In genomic region chr2:43469094-43469493, GRCh38 we compare ENCODE assay signal across 27 cellular contexts.
DNase-seq lines count a peak whose midpoint lies in the region; ATAC-seq, FAIRE-seq and TF ChIP-seq lines count a peak whose summit lies in the region.
"Had no signal": no experiment of that assay in that cellular context is flagged by ENCODE, and none has a peak within 500 bp of the region (broad histone marks: within the 10 kb centered on the region; RNA-seq: fewer than 3 reads in every experiment).

No MANE protein-coding gene starts in this region.

- TF ChIP-seq CTCF in neural progenitor cell (IDR thresholded peaks at IDR 0.05) (no peak), uterus (IDR thresholded peaks at IDR 0.05) (no peak)

- no peak overlapping the region for H2AFZ ChIP-seq in neural progenitor cell (replicated peaks)

- POLR2A ChIA-PET in HEK293T (lab: Yijun Ruan, JAX), result no interaction called here

- H3K9me3 Mint-ChIP-seq in neural progenitor cell, result no peaks in the 10 kb centered on the region
- H3K9me3 Mint-ChIP-seq: activated naive CD4-positive, alpha-beta T cell treated with anti-CD3 and anti-CD28 coated beads, Interleukin-2, amount 50 U/mL, for 72 hours; activated T-helper 2 cell treated with anti-CD3 and anti-CD28 coated beads, Interferon-gamma antibody, Interleukin-2, Interleukin-4, amounts not matched to agents 10 μg/mL and 5 μg/mL and 100 μg/mL, durations not matched to agents 14 hours and 24 hours and 36 hours; dendritic cell treated with granulocyte-macrophage colony-stimulating factor and Interleukin-4, amounts not matched to agents 40 ng/mL and 50 ng/mL, for 4 days; immature natural killer cell; naive thymus-derived CD8-positive, alpha-beta T cell had no signal

- no peak overlapping the region for H3K4me3 Mint-ChIP-seq in neural progenitor cell
- H3K4me3 Mint-ChIP-seq: activated CD8-positive, alpha-beta T cell treated with anti-CD3 and anti-CD28 coated beads, Interleukin-2, amount 10 ng/mL, durations not matched to agents 7 days and 5 days; dendritic cell treated with granulocyte-macrophage colony-stimulating factor and Interleukin-4, amounts not matched to agents 40 ng/mL and 50 ng/mL, for 4 days; immature natural killer cell; naive thymus-derived CD8-positive, alpha-beta T cell; T-helper 17 cell had no signal

- CTCF ChIA-PET in HEK293T (lab: Yijun Ruan, JAX), result no interaction called here

- H4K20me1 ChIP-seq in neural progenitor cell (ENCODE audit: low read depth), result no peaks in the 10 kb centered on the region

- no peaks in the 10 kb centered on the region for H3K27me3 Mint-ChIP-seq in neural progenitor cell (ENCODE audit: insufficient read depth, low read depth)
- H3K27me3 Mint-ChIP-seq: dendritic cell treated with granulocyte-macrophage colony-stimulating factor and Interleukin-4, amounts not matched to agents 40 ng/mL and 50 ng/mL, for 4 days; naive thymus-derived CD8-positive, alpha-beta T cell; T-helper 17 cell had no signal

- peak; percentile 92 for FAIRE-seq in endometrium (lab: Jason Lieb, UNC)
- FAIRE-seq: D721Med, GM12892 had no signal

- no peak overlapping the region for H3K9ac ChIP-seq in neural progenitor cell

- no peak overlapping the region for H3K27ac ChIP-seq in neural progenitor cell
- H3K27ac ChIP-seq in uterus, result peak overlapping the region; percentile 67 to 72
- H3K27ac ChIP-seq: 22Rv1 had no signal

- H3K9me3 ChIP-seq in neural progenitor cell (ENCODE audit: low read depth), result no peaks in the 10 kb centered on the region
- H3K9me3 ChIP-seq in uterus, result no peaks in the 10 kb centered on the region
- H3K9me3 ChIP-seq: ascending aorta, HAP-1 had no signal

- H3K36me3 ChIP-seq in neural progenitor cell (no peaks in the 10 kb centered on the region), uterus (no peaks in the 10 kb centered on the region)
- H3K36me3 ChIP-seq: ascending aorta, HAP-1 had no signal

- no peak overlapping the region for H3K4me2 ChIP-seq in neural progenitor cell

- DNase-seq in NCI-H146 (lab: John Stamatoyannopoulos, UW), result peak; percentile 3
- no peak for DNase-seq in NCI-H146 treated with DMSO at 0.1 percent for 48 hours (lab: John Stamatoyannopoulos, UW; ENCODE audit: unreplicated experiment)
- no peak for DNase-seq in neural progenitor cell (ENCODE audit: low spot score)
- no peak for DNase-seq in uterus
- no peak for DNase-seq in SHP77 (lab: John Stamatoyannopoulos, UW)
- DNase-seq in HEK293T (ENCODE audit: extremely low spot score), result no peak
- DNase-seq: activated CD4-positive, alpha-beta T cell treated with anti-CD3 and anti-CD28 coated beads for 1 hour; activated CD8-positive, alpha-beta T cell treated with anti-CD3 and anti-CD28 coated beads, Interleukin-2, amount 10 ng/mL, durations not matched to agents 7 days and 5 days; central memory CD4-positive, alpha-beta T cell; hippocampal formation; immature natural killer cell; KBM-7; naive thymus-derived CD8-positive, alpha-beta T cell; NCI-H1417 treated with DMSO at 0.1 percent for 48 hours; retina; stimulated activated CD4-positive, alpha-beta T cell treated with anti-CD3 and anti-CD28 coated beads, Interleukin-4, amount 100 ng/mL, for 1 hour; T-helper 17 cell had no signal

- H3K4me1 ChIP-seq in neural progenitor cell (peaks cover 11% of the 10 kb centered on the region), uterus (peaks cover 0 to 13% of the 10 kb centered on the region in 2 donors)

- TF ChIP-seq POLR2A in uterus (IDR thresholded peaks at IDR 0.05), result no peak

- H3K27me3 ChIP-seq in neural progenitor cell (no peaks in the 10 kb centered on the region), uterus (no peaks in the 10 kb centered on the region)
- H3K27me3 ChIP-seq: ascending aorta had no signal

- no peaks in the 10 kb centered on the region for H3K79me2 ChIP-seq in neural progenitor cell (ENCODE audit: low read depth)

- intact Hi-C loops in uterus (cut with DNase I; ENCODE audit: low total_unique reads), result no loop called here

- ATAC-seq in GM21381 (IDR thresholded peaks at IDR 0.05; ENCODE audit: unreplicated experiment), result no peak
- ATAC-seq: activated CD8-positive, alpha-beta T cell treated with anti-CD3 and anti-CD28 coated beads, Interleukin-2, amount 10 ng/mL, durations not matched to agents 7 days and 5 days; activated naive CD4-positive, alpha-beta T cell treated with anti-CD3 and anti-CD28 coated beads, Interleukin-2, amount 50 U/mL, for 72 hours; naive thymus-derived CD8-positive, alpha-beta T cell; T-helper 17 cell had no signal

- H3K36me3 Mint-ChIP-seq in neural progenitor cell, result peaks cover 5% of the 10 kb centered on the region

- peaks cover 15% of the 10 kb centered on the region for H3K4me1 Mint-ChIP-seq in neural progenitor cell
- H3K4me1 Mint-ChIP-seq: immature natural killer cell had no signal

- no peak overlapping the region for H3K4me3 ChIP-seq in neural progenitor cell
- no peak overlapping the region for H3K4me3 ChIP-seq in uterus
- H3K4me3 ChIP-seq: ascending aorta, HAP-1 had no signal

- no peaks in the 10 kb centered on the region for H3F3A ChIP-seq in neural progenitor cell (ENCODE audit: low read depth)

- H3K27ac Mint-ChIP-seq in neural progenitor cell, result peak overlapping the region; percentile 68
- H3K27ac Mint-ChIP-seq: activated CD8-positive, alpha-beta T cell treated with anti-CD3 and anti-CD28 coated beads, Interleukin-2, amount 10 ng/mL, durations not matched to agents 7 days and 5 days; activated T-helper 2 cell treated with anti-CD3 and anti-CD28 coated beads, Interferon-gamma antibody, Interleukin-2, Interleukin-4, amounts not matched to agents 10 μg/mL and 5 μg/mL and 100 μg/mL, durations not matched to agents 14 hours and 24 hours and 36 hours; dendritic cell treated with granulocyte-macrophage colony-stimulating factor and Interleukin-4, amounts not matched to agents 40 ng/mL and 50 ng/mL, for 4 days; immature natural killer cell; naive thymus-derived CD8-positive, alpha-beta T cell; T-helper 17 cell had no signal

TF ChIP-seq in HEK293T, 16 proteins besides CTCF, POLR2A, EP300 and RAD21:
- TF ChIP-seq ELF4 (IDR thresholded peaks at IDR 0.05) (no peak), PKNOX1 (IDR thresholded peaks at IDR 0.05) (no peak), NFRKB (IDR thresholded peaks at IDR 0.05) (no peak), SUZ12 (IDR thresholded peaks at IDR 0.05) (no peak), TARDBP (IDR thresholded peaks at IDR 0.05) (no peak), HDGF (IDR thresholded peaks at IDR 0.05; ENCODE audit: borderline replicate concordance) (no peak), CTBP1 (IDR thresholded peaks at IDR 0.05; ENCODE audit: borderline replicate concordance) (no peak), LEF1 (IDR thresholded peaks at IDR 0.05; ENCODE audit: borderline replicate concordance) (no peak), FOXM1 (IDR thresholded peaks at IDR 0.05; ENCODE audit: borderline replicate concordance) (no peak), FOXK2 (IDR thresholded peaks at IDR 0.05) (no peak), BHLHE40 (IDR thresholded peaks at IDR 0.05; ENCODE audit: borderline replicate concordance) (no peak), L3MBTL2 (conservative IDR thresholded peaks at IDR 0.05) (no peak), ZNF384 (IDR thresholded peaks at IDR 0.05) (no peak), SP1 (IDR thresholded peaks at IDR 0.05) (no peak), FOXA1 (IDR thresholded peaks at IDR 0.05) (no peak)
TF ChIP-seq in HEK293T: peak in this region for 0.
